In the genomic region with DNA sequence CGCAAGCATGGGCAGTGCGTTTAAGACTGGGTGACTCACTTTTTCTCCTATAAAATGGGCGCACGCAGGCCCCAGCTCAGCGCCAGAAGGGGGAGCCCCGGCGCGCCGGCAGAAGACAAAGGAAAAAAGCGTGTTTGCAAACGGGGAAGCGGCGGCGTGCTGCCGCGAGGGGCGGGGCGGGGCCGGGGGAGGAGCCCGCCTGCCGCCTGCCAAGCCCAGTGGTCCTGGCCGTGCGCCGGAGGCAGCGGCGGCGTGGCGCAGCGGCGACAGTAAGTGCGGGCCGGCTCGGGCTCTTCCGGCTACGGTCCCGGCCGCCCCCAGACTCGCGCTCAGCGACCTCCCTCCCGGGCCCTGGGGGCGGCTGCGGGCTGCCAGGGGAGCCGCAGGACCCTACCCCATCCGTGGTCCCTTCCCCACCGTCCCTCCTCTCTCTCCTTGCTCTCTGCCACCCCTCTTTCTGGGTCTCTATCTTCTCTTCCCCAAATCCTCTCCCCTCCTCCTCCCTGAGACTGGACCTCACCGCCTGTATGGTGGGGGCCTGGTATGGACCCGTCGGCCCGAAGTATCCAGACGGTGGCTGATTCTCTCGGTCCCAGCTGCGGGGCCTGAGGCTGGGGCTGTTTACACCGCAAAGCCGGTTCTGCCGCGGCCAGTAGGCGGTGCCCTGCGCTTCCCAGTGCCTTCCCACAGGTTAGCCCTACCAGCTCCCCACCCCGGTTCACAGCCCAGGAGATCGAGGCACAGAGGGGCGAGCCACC, we compare ENCODE assay signal across 8 cellular contexts. TPM values are rescaled to one million over a fixed set of nuclear protein-coding genes. Genes with fewer than 3 reads are reported as not detected.
DNase-seq lines count a peak whose midpoint lies in the region; ATAC-seq and TF ChIP-seq lines count a peak whose summit lies in the region.

A gene (plus strand): TSS at position 218 of the 758 bp plus-strand sequence. CDS start 51 bp downstream, at position 269.

- H3K27ac ChIP-seq in OCI-LY7 (ENCODE audit: low read depth, low read length, poor library complexity, severe bottlenecking) = peak within 1 kb of the TSS; percentile 12
- peak within 1 kb of the TSS; percentile 81 to 87 (median 85) for H3K27ac ChIP-seq in esophagus muscularis mucosa (replicated peaks in 1 of 4)
- no peak within 1 kb of the TSS for H3K27ac ChIP-seq in muscle layer of duodenum (ENCODE audit: low read length)

- TF ChIP-seq POLR2A in esophagus muscularis mucosa (IDR thresholded peaks at IDR 0.05; ENCODE audit: low read depth) = no peak

- H3K4me2 ChIP-seq in OCI-LY7 (ENCODE audit: low read length) = peak within 1 kb of the TSS; percentile 81

- no TSS peak for BruUV-seq in OCI-LY7 (replicated peaks; lab: Mats Ljungman, UMichigan)

- H3K36me3 ChIP-seq in OCI-LY7 (ENCODE audit: insufficient read depth, low read length) (peaks cover 6% of the 10 kb centered on the region; the same call in 1 of the 2 replicates), esophagus muscularis mucosa (peaks cover 0 to 17% (median 4%) of the 10 kb centered on the region in 4 donors), muscle layer of duodenum (ENCODE audit: control insufficient read depth in 1 of 2, insufficient read depth in 2 of 2, low read length in 2 of 2) (peaks cover 0 to 16% of the 10 kb centered on the region in 2 donors)

- ATAC-seq in GM19438 (IDR thresholded peaks at IDR 0.05; ENCODE audit: low read depth, unreplicated experiment) = peak; percentile 65

- H3K9me2 ChIP-seq in OCI-LY7 (ENCODE audit: insufficient read depth, low read length) = no peaks in the 10 kb centered on the region

- H3K4me1 ChIP-seq in OCI-LY7 (ENCODE audit: insufficient read depth, low read length, poor library complexity, severe bottlenecking) (peaks cover 24% of the 10 kb centered on the region), esophagus muscularis mucosa (peaks cover 14 to 29% (median 23%) of the 10 kb centered on the region in 4 donors), muscle layer of duodenum (ENCODE audit: control insufficient read depth in 1 of 2, insufficient read depth in 2 of 2, low read length in 2 of 2) (peaks cover 0 to 18% of the 10 kb centered on the region in 2 donors)

- no peaks in the 10 kb centered on the region for H4K20me1 ChIP-seq in OCI-LY7 (ENCODE audit: insufficient read depth, low read length)

- under 1% methylated on average over 44 of the region's 62 CpGs for WGBS in esophagus muscularis mucosa

- POLR2A ChIA-PET in OCI-LY7 (lab: Charles Lee) = interaction anchor here (0.6 to 1.9 kb wide), 9 partner anchors 9 to 383 kb away, joined by 3 to 9 read pairs (median 4); no protein-coding TSS in a partner anchor

- H3K9me3 ChIP-seq in OCI-LY7 (ENCODE audit: low read length) (no peaks in the 10 kb centered on the region), esophagus muscularis mucosa (no peaks in the 10 kb centered on the region), muscle layer of duodenum (ENCODE audit: control insufficient read depth in 1 of 2, low read length in 2 of 2) (no peaks in the 10 kb centered on the region)

- H3K4me3 ChIP-seq in OCI-LY7 (ENCODE audit: low read depth, low read length, poor library complexity, severe bottlenecking) (peak within 1 kb of the TSS; percentile 79), esophagus muscularis mucosa (peak within 1 kb of the TSS; percentile 71 to 93 (median 84)), muscle layer of duodenum (ENCODE audit: low read depth in 1 of 2, low read length in 2 of 2) (peak within 1 kb of the TSS; percentile 72 to 83)

- H3K27me3 ChIP-seq in esophagus muscularis mucosa = no peaks in the 10 kb centered on the region
- no peaks in the 10 kb centered on the region for H3K27me3 ChIP-seq in muscle layer of duodenum (ENCODE audit: low read depth, low read length)

- peak within 1 kb of the TSS; percentile 82 for H2AFZ ChIP-seq in OCI-LY7 (ENCODE audit: low read length)

- no peaks in the 10 kb centered on the region for H3K79me2 ChIP-seq in OCI-LY7 (ENCODE audit: insufficient read depth, low read depth, low read length)

- DNase-seq in CMK (ENCODE audit: low read depth) = peak; percentile 64
- DNase-seq in HT1080 (ENCODE audit: low read depth) = peak; percentile 78
- peak; percentile 90 for DNase-seq in OCI-LY7 (ENCODE audit: low spot score)
- peak; percentile 82 for DNase-seq in activated T-cell treated with anti-CD3 and anti-CD28 coated beads, Interleukin-2, amount 50 U/mL, for 1 hour
- no peak for DNase-seq in esophagus muscularis mucosa (ENCODE audit: extremely low spot score)
- DNase-seq in stimulated activated CD8-positive, alpha-beta memory T cell treated with anti-CD3 and anti-CD28 coated beads, Interleukin-7, amount 100 ng/mL, for 24 hours (ENCODE audit: low read depth) = peak; percentile 64

- CTCF ChIA-PET in OCI-LY7 (lab: Charles Lee; ENCODE audit: unreplicated experiment) = interaction anchor here (0.6 to 1.1 kb wide), 10 partner anchors 9 to 806 kb away, joined by 3 to 5 read pairs (median 3); no protein-coding TSS in a partner anchor

- no peak for TF ChIP-seq EP300 in esophagus muscularis mucosa (IDR thresholded peaks at IDR 0.05)

- intact Hi-C loops in OCI-LY7 (cut with micrococcal nuclease; ENCODE audit: unreplicated experiment) (loop anchor here (1.0 kb wide), 3 partner anchors 58 to 389 kb away; no protein-coding TSS in a partner anchor), esophagus muscularis mucosa (cut with DNase I) (loop anchor here (2.0 to 10.0 kb wide), 5 partner anchors 78 to 576 kb away; a partner anchor contains a TSS)

- TF ChIP-seq CTCF in OCI-LY7 (conservative IDR thresholded peaks at IDR 0.05; ENCODE audit: low read length) (peak; percentile 79), esophagus muscularis mucosa (IDR thresholded peaks at IDR 0.05) (peak; percentile 53 to 70 (median 67))

RNA-seq across cellular contexts. Expression of the gene that starts here (rescaled TPM):
- total RNA-seq in HT1080 (2014; rRNA removed; shearing (Covaris generic)) = 1.4 and 1.6 TPM in 2 replicates
- polyA plus RNA-seq in HT1080 (2015; cell fraction: cytosol; rRNA removed) = 2.2 and 2.8 TPM in 2 replicates
- polyA plus RNA-seq in HT1080 (2015; cell fraction: nucleus; rRNA removed) = 1.7 and 1.8 TPM in 2 replicates
- total RNA-seq in OCI-LY7 (2014; rRNA removed; shearing (Covaris generic)) = 1.4 and 1.7 TPM in 2 replicates
- 7.3 and 8.2 TPM in 2 replicates for total RNA-seq in OCI-LY7 (2022)
- total RNA-seq in esophagus muscularis mucosa = 1 to 10 TPM; 4.0 to 6.9 (median 5.0) TPM
